ENCODE assay signal across 7 cellular contexts in the genomic region with DNA sequence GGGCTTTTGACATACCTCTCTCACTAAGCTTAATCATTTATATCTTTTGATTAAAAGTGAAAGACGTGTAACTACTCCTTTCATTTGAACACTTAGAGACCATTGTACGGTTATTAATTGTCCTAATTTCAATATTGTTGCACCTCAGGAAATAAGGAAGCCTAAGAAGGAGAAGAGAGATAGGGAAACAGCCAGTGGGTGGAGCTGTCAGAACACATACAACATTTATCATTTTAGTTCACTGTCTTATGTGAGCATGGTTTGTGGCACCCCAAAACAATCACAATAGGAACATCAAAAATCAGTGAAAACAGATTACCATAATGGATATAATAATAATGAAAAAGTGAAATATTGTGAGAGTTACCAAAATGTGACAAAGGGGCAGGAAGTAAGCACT.
DNase-seq lines count a peak whose midpoint lies in the region; ATAC-seq and TF ChIP-seq lines count a peak whose summit lies in the region.
"Not testable (repeated sequence)": the region's sequence is repeated elsewhere in the genome, so short reads cannot be mapped to it uniquely, and the experiment has no call there.

No MANE protein-coding gene starts in this region.

- TF ChIP-seq POLR2A in HCT116 (IDR thresholded peaks at IDR 0.05; ENCODE audit: borderline replicate concordance, extremely low read depth, insufficient read depth, insufficient read length) = not testable (repeated sequence)

- not testable (repeated sequence) for H3K4me3 Mint-ChIP-seq in activated T-cell treated with anti-CD3 and anti-CD28 coated beads, Interleukin-2, amount 50 U/mL, for 72 hours

- H3K4me2 ChIP-seq in HCT116 (ENCODE audit: low read length) = not testable (repeated sequence)

- H3K4me3 ChIP-seq in GM06990 (replicated peaks; ENCODE audit: low read depth, low read length); HCT116 (replicated peaks in 1 of 2; ENCODE audit: low read depth in 1 of 2, low read length in 2 of 2); epithelial cell of esophagus (ENCODE audit: low read length): not testable (repeated sequence)

- H3K27me3 Mint-ChIP-seq in activated T-cell treated with anti-CD3 and anti-CD28 coated beads, Interleukin-2, amount 50 U/mL, for 72 hours (ENCODE audit: low read depth) = not testable (repeated sequence)

- H3K9me2 ChIP-seq in HCT116 (ENCODE audit: insufficient read depth) = not testable (repeated sequence)

- H3K4me1 ChIP-seq in HCT116 (ENCODE audit: control insufficient read depth in 1 of 2, insufficient read depth in 2 of 2, low read length in 2 of 2) = not testable (repeated sequence)

- H3K9me3 Mint-ChIP-seq in activated T-cell treated with anti-CD3 and anti-CD28 coated beads, Interleukin-2, amount 50 U/mL, for 72 hours = not testable (repeated sequence)

- not testable (repeated sequence) for H3K36me3 Mint-ChIP-seq in activated T-cell treated with anti-CD3 and anti-CD28 coated beads, Interleukin-2, amount 50 U/mL, for 72 hours (ENCODE audit: insufficient read depth in 2 of 2)

- H3K27me3 ChIP-seq in GM06990 (replicated peaks; ENCODE audit: control insufficient read depth, insufficient read depth, low read length); HCT116 (ENCODE audit: insufficient read depth, low read length): not testable (repeated sequence)

- not testable (repeated sequence) for H2AFZ ChIP-seq in HCT116 (ENCODE audit: low read depth, low read length, poor library complexity, severe bottlenecking)

- CTCF ChIA-PET in HCT116 (lab: Charles Lee) = not testable (repeated sequence)

- H4K20me1 ChIP-seq in HCT116 (ENCODE audit: insufficient read depth) = not testable (repeated sequence)

- not testable (repeated sequence) for BruUV-seq in HCT116 (replicated peaks; lab: Mats Ljungman, UMichigan)

- H3K79me2 ChIP-seq in HCT116 (ENCODE audit: insufficient read depth, low read length) = not testable (repeated sequence)

- DNase-seq in GM06990 (ENCODE audit: extremely low read depth, insufficient read length); HCT116 (ENCODE audit: low read depth, low spot score); activated T-cell treated with anti-CD3 and anti-CD28 coated beads, Interleukin-2, amount 50 U/mL, for 72 hours: not testable (repeated sequence)
- DNase-seq in NCI-H748 (lab: John Stamatoyannopoulos, UW; ENCODE audit: unreplicated experiment) (peak; percentile 2), epithelial cell of esophagus (ENCODE audit: low read depth) (peak; percentile 0), iris pigment epithelial cell (ENCODE audit: low read depth) (peak; percentile 0), myocyte (ENCODE audit: low read depth) (peak; percentile 0)

- RAD21 ChIA-PET in HCT116 (lab: Charles Lee; ENCODE audit: low non-redundant PET in 1 of 2, low total read pairs in 2 of 2, uncharacterized antibody in 2 of 2, unreplicated experiment in 2 of 2) = not testable (repeated sequence)

- intact Hi-C loops in HCT116 (cut with micrococcal nuclease) = not testable (repeated sequence)

- peak; percentile 40; the same call in 1 of the 2 replicates for TF ChIP-seq RAD21 in HCT116 (IDR thresholded peaks at IDR 0.05; ENCODE audit: low read depth)

- H3K36me3 ChIP-seq in GM06990 (ENCODE audit: control insufficient read depth, insufficient read depth, low read length); HCT116 (ENCODE audit: control insufficient read depth in 1 of 2, insufficient read depth in 2 of 2, low read length in 2 of 2): not testable (repeated sequence)

- not testable (repeated sequence) for H3K9ac ChIP-seq in HCT116 (ENCODE audit: low read length)

- H3K9me3 ChIP-seq in HCT116 (ENCODE audit: control insufficient read depth in 1 of 2, insufficient read depth in 1 of 2, low read depth in 1 of 2, low read length in 2 of 2) = not testable (repeated sequence)

- peak; percentile 2 for TF ChIP-seq CTCF in GM06990 (IDR thresholded peaks at IDR 0.05; ENCODE audit: insufficient read depth, low read length, poor library complexity, severe bottlenecking)
- TF ChIP-seq CTCF in HCT116 (IDR thresholded peaks at IDR 0.05 in 2 of 3, conservative IDR thresholded peaks at IDR 0.05 in 1 of 3; ENCODE audit: borderline replicate concordance in 1 of 3, insufficient read depth in 1 of 3, low read depth in 2 of 3, low read length in 2 of 3) = peak in 1 of 3 experiments; percentile 15; a peak in 1 of 6 replicates
- peak; percentile 37 for TF ChIP-seq CTCF in epithelial cell of esophagus (IDR thresholded peaks at IDR 0.05; ENCODE audit: insufficient read depth, low read depth, low read length, missing control alignments)

- POLR2A ChIA-PET in HCT116 (lab: Charles Lee) = not testable (repeated sequence)

- peak; percentile 49; the same call in 1 of the 2 replicates for ATAC-seq in HCT116
- ATAC-seq in activated T-cell treated with anti-CD3 and anti-CD28 coated beads, Interleukin-2, amount 50 U/mL, for 72 hours (replicated peaks in 1 of 2) = not testable (repeated sequence)

- peak overlapping the region; percentile 22 for H3K27ac Mint-ChIP-seq in activated T-cell treated with anti-CD3 and anti-CD28 coated beads, Interleukin-2, amount 50 U/mL, for 72 hours

- H3K27ac ChIP-seq in HCT116 (ENCODE audit: low read depth, low read length) = not testable (repeated sequence)

- H3K4me1 Mint-ChIP-seq in activated T-cell treated with anti-CD3 and anti-CD28 coated beads, Interleukin-2, amount 50 U/mL, for 72 hours (ENCODE audit: low read depth) = not testable (repeated sequence)
